1 cellular context compared by ENCODE assay signal in genomic region chr16:1990336-1991134, GRCh38.
TF ChIP-seq lines count a peak whose summit lies in the region.

No MANE protein-coding gene starts in this region.

TF ChIP-seq in endothelial cell of umbilical vein, 7 proteins besides CTCF, POLR2A, EP300 and RAD21:
- TF ChIP-seq GATA2 (IDR thresholded peaks at IDR 0.05; ENCODE audit: insufficient read depth, insufficient read length, low read depth, low read length) = no peak
- peak; percentile 87 for TF ChIP-seq EZH2 (IDR thresholded peaks at IDR 0.05; ENCODE audit: borderline replicate concordance, low read depth, low read length, severe bottlenecking)
